10 cellular contexts compared by ENCODE assay signal in the genomic region with DNA sequence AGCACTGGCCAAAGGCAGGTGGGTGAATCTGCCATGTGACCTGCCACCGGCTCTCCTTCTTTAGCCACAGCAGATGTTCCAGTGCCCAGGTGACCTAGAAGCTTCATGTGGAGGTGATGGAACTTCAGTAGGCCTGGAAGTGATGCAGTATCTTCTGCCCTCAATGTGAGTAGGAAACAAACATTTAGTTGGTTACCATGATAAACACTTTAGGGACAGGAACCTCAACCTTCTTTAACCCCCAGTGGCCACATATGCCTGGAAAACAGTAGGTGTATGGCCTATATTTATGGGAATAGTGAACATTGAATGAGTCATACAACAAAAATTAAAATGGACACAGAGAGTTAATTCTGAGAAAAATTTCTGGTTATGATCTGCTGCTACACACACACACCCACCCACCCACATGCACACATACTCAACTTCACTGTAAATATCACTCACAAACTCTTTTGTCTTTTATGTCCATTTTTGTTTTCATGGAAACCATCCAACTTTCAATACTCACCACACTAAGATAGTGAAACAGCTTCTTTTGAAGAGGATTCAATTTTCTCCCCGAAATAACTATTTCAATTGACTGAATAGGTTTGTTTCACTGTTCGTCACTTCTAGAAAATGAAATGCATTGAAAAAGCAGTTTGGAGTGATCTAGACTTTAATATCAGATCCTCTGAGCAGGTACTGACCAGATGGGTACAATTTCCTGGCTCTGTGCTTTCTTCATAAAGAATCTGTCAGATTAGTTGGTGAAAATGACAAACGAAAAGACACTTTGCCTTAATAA.
DNase-seq lines count a peak whose midpoint lies in the region; ATAC-seq and TF ChIP-seq lines count a peak whose summit lies in the region.
"Had no signal": no experiment of that assay in that cellular context is flagged by ENCODE, and none has a peak within 500 bp of the region (broad histone marks: within the 10 kb centered on the region; RNA-seq: fewer than 3 reads in every experiment).

No MANE protein-coding gene starts in this region.

- peak; percentile 77 for DNase-seq in foreskin melanocyte
- DNase-seq in UCSD-AML1 (lab: John Stamatoyannopoulos, UW; ENCODE audit: unreplicated experiment) = no peak
- no peak for DNase-seq in iPS-NIHi7 (ENCODE audit: extremely low spot score)
- no peak for DNase-seq in T1000 (lab: John Stamatoyannopoulos, UW)
- DNase-seq: DND-41, MV-4-11 had no signal

- H3K4me1 Mint-ChIP-seq in stimulated activated memory B cell treated with anti-CD40 and anti-IgM and Interleukin-4, amounts not matched to agents 10 μg/mL and 1 μg/mL and 100 μg/mL, for 72 hours = peaks cover 7% of the 10 kb centered on the region

- peak; percentile 54 for ATAC-seq in GM21423 (IDR thresholded peaks at IDR 0.05; ENCODE audit: unreplicated experiment)
- ATAC-seq in HG03520 (IDR thresholded peaks at IDR 0.05; ENCODE audit: unreplicated experiment) = peak; percentile 76
- ATAC-seq in stimulated activated memory B cell treated with anti-CD40 and anti-IgM and Interleukin-4, amounts not matched to agents 10 μg/mL and 1 μg/mL and 100 μg/mL, for 72 hours = no peak

- H3K9me3 Mint-ChIP-seq in stimulated activated memory B cell treated with anti-CD40 and anti-IgM and Interleukin-4, amounts not matched to agents 10 μg/mL and 1 μg/mL and 100 μg/mL, for 72 hours = no peaks in the 10 kb centered on the region

- TF ChIP-seq CTCF in GM12872 (IDR thresholded peaks at IDR 0.05; ENCODE audit: insufficient read depth, low read depth, low read length) = 0 out of 3 replicates have a peak, but pooled peaks have one; percentile 11

- H3K4me3 Mint-ChIP-seq in stimulated activated memory B cell treated with anti-CD40 and anti-IgM and Interleukin-4, amounts not matched to agents 10 μg/mL and 1 μg/mL and 100 μg/mL, for 72 hours = no peak overlapping the region

- no peaks in the 10 kb centered on the region for H3K36me3 Mint-ChIP-seq in stimulated activated memory B cell treated with anti-CD40 and anti-IgM and Interleukin-4, amounts not matched to agents 10 μg/mL and 1 μg/mL and 100 μg/mL, for 72 hours

- H3K27me3 Mint-ChIP-seq in stimulated activated memory B cell treated with anti-CD40 and anti-IgM and Interleukin-4, amounts not matched to agents 10 μg/mL and 1 μg/mL and 100 μg/mL, for 72 hours = peaks cover 32% of the 10 kb centered on the region

- H3K27ac Mint-ChIP-seq in stimulated activated memory B cell treated with anti-CD40 and anti-IgM and Interleukin-4, amounts not matched to agents 10 μg/mL and 1 μg/mL and 100 μg/mL, for 72 hours = no peak overlapping the region
